Comparison of ENCODE assay signal across 8 cellular contexts in genomic region chr1:150366416-150367296, GRCh38. TPM values are rescaled to one million over a fixed set of nuclear protein-coding genes. Genes with fewer than 3 reads are reported as not detected.
DNase-seq lines count a peak whose midpoint lies in the region; ATAC-seq and TF ChIP-seq lines count a peak whose summit lies in the region.

No MANE protein-coding gene starts in this region.

- peak overlapping the region; percentile 78 for H2AFZ ChIP-seq in hepatocyte

- no peaks in the 10 kb centered on the region for H3K27me3 ChIP-seq in hepatocyte
- no peaks in the 10 kb centered on the region for H3K27me3 ChIP-seq in spleen (replicated peaks in 1 of 7)

- peak overlapping the region; percentile 56 for H3K4me3 ChIP-seq in hepatocyte
- peak overlapping the region; percentile 46 to 97 (median 72) for H3K4me3 ChIP-seq in spleen

- peaks cover 68% of the 10 kb centered on the region for H3K79me2 ChIP-seq in hepatocyte

- no peaks in the 10 kb centered on the region for H3K27me3 Mint-ChIP-seq in activated naive CD4-positive, alpha-beta T cell treated with anti-CD3 and anti-CD28 coated beads, Interleukin-2, amount 50 U/mL, for 24 hours
- peaks cover 4% of the 10 kb centered on the region; the same call in 1 of the 2 replicates for H3K27me3 Mint-ChIP-seq in WTC11 (ENCODE audit: low read depth)

- no peak for DNase-seq in activated naive CD4-positive, alpha-beta T cell treated with Interleukin-2 at 50 U/mL for 16 hours
- no peak for DNase-seq in WTC11 (ENCODE audit: low spot score)
- no peak for DNase-seq in hepatocyte (ENCODE audit: low spot score)
- DNase-seq in spleen = no peak
- no peak for DNase-seq in stimulated activated CD4-positive, alpha-beta T cell treated with anti-CD3 and anti-CD28 coated beads, Interleukin-1b, Interleukin-23, amount 100 ng/mL, for 48 hours

- H3K9me3 ChIP-seq in hepatocyte (ENCODE audit: low read depth) = no peaks in the 10 kb centered on the region
- no peaks in the 10 kb centered on the region for H3K9me3 ChIP-seq in spleen

- peaks cover 51% of the 10 kb centered on the region for H3K4me1 Mint-ChIP-seq in activated naive CD4-positive, alpha-beta T cell treated with anti-CD3 and anti-CD28 coated beads, Interleukin-2, amount 50 U/mL, for 24 hours
- peaks cover 31% of the 10 kb centered on the region for H3K4me1 Mint-ChIP-seq in WTC11

- peak overlapping the region; percentile 80 for H3K4me2 ChIP-seq in hepatocyte

- peak overlapping the region; percentile 97 for H3K27ac Mint-ChIP-seq in activated naive CD4-positive, alpha-beta T cell treated with anti-CD3 and anti-CD28 coated beads, Interleukin-2, amount 50 U/mL, for 24 hours
- peak overlapping the region; percentile 80 for H3K27ac Mint-ChIP-seq in WTC11

- no peaks in the 10 kb centered on the region for H3K36me3 ChIP-seq in hepatocyte (replicated peaks; ENCODE audit: insufficient read depth, low read depth)
- H3K36me3 ChIP-seq in spleen = peaks cover 0 to 10% (median 0%) of the 10 kb centered on the region in 6 donors

- TF ChIP-seq POLR2A in spleen (IDR thresholded peaks at IDR 0.05) = no peak

- no peaks in the 10 kb centered on the region for H3K9me2 ChIP-seq in hepatocyte (replicated peaks; ENCODE audit: insufficient read depth)

- no peak for TF ChIP-seq CTCF in WTC11 (IDR thresholded peaks at IDR 0.05)
- no peak for TF ChIP-seq CTCF in hepatocyte (IDR thresholded peaks at IDR 0.05; ENCODE audit: poor library complexity)
- no peak for TF ChIP-seq CTCF in spleen (IDR thresholded peaks at IDR 0.05 in 8 of 11, conservative IDR thresholded peaks at IDR 0.05 in 3 of 11)

- WGBS in hepatocyte (ENCODE audit: low lambda C conversion rate, missing lambda C conversion rate) = 20% methylated on average over 12 of the region's 12 CpGs
- 16 to 21% (median 20%) methylated on average over 12 of the region's 12 CpGs for whole genome bisulfite sequencing in spleen, 5 donors

- ATAC-seq in WTC11 (no peak), HG02938 (IDR thresholded peaks at IDR 0.05; ENCODE audit: unreplicated experiment) (no peak), HG02763 (IDR thresholded peaks at IDR 0.05; ENCODE audit: unreplicated experiment) (no peak)

- H3K4me1 ChIP-seq in hepatocyte (ENCODE audit: insufficient read depth) (peaks cover 9% of the 10 kb centered on the region), spleen (peaks cover 17 to 75% (median 41%) of the 10 kb centered on the region in 6 donors)

- POLR2A ChIA-PET in WTC11 (lab: Charles Lee) = interaction anchor here (0.5 kb wide), 1 partner anchor 97 kb away, joined by 3 read pairs; no protein-coding TSS in a partner anchor

- peaks cover 2% of the 10 kb centered on the region for H3K36me3 Mint-ChIP-seq in activated naive CD4-positive, alpha-beta T cell treated with anti-CD3 and anti-CD28 coated beads, Interleukin-2, amount 50 U/mL, for 24 hours
- peaks cover 11% of the 10 kb centered on the region for H3K36me3 Mint-ChIP-seq in WTC11

- peak overlapping the region; percentile 95 for H3K4me3 Mint-ChIP-seq in activated naive CD4-positive, alpha-beta T cell treated with anti-CD3 and anti-CD28 coated beads, Interleukin-2, amount 50 U/mL, for 24 hours
- peak overlapping the region; percentile 99 for H3K4me3 Mint-ChIP-seq in WTC11

- H3K27ac ChIP-seq in hepatocyte (peak overlapping the region; percentile 95), spleen (peak overlapping the region in 7 of 8 donors; percentile 96 to 99 (median 98))

- peaks cover 26% of the 10 kb centered on the region for H4K20me1 ChIP-seq in hepatocyte (ENCODE audit: insufficient read depth, poor library complexity, severe bottlenecking)

- intact Hi-C loops in spleen (cut with DNase I; ENCODE audit: low total_unique reads) = loop anchor here (10.0 kb wide), 1 partner anchor 108 kb away; no protein-coding TSS in a partner anchor

- no peaks in the 10 kb centered on the region for H3K9me3 Mint-ChIP-seq in activated naive CD4-positive, alpha-beta T cell treated with anti-CD3 and anti-CD28 coated beads, Interleukin-2, amount 50 U/mL, for 24 hours
- H3K9me3 Mint-ChIP-seq in WTC11 = no peaks in the 10 kb centered on the region

- CTCF ChIA-PET in WTC11 (lab: Charles Lee) = no interaction called here

TF ChIP-seq in WTC11, 78 proteins besides CTCF, POLR2A, EP300 and RAD21:
- TF ChIP-seq, protein P1, sequence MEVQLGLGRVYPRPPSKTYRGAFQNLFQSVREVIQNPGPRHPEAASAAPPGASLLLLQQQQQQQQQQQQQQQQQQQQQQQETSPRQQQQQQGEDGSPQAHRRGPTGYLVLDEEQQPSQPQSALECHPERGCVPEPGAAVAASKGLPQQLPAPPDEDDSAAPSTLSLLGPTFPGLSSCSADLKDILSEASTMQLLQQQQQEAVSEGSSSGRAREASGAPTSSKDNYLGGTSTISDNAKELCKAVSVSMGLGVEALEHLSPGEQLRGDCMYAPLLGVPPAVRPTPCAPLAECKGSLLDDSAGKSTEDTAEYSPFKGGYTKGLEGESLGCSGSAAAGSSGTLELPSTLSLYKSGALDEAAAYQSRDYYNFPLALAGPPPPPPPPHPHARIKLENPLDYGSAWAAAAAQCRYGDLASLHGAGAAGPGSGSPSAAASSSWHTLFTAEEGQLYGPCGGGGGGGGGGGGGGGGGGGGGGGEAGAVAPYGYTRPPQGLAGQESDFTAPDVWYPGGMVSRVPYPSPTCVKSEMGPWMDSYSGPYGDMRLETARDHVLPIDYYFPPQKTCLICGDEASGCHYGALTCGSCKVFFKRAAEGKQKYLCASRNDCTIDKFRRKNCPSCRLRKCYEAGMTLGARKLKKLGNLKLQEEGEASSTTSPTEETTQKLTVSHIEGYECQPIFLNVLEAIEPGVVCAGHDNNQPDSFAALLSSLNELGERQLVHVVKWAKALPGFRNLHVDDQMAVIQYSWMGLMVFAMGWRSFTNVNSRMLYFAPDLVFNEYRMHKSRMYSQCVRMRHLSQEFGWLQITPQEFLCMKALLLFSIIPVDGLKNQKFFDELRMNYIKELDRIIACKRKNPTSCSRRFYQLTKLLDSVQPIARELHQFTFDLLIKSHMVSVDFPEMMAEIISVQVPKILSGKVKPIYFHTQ (CRISPR knock-in tag; IDR thresholded peaks at IDR 0.05) = no peak
- TF ChIP-seq TEAD1 (CRISPR knock-in tag; IDR thresholded peaks at IDR 0.05) (no peak), CREB1 (CRISPR knock-in tag; IDR thresholded peaks at IDR 0.05) (no peak), HMGXB4 (CRISPR knock-in tag; IDR thresholded peaks at IDR 0.05) (no peak), ZNF232 (CRISPR knock-in tag; IDR thresholded peaks at IDR 0.05) (no peak), PRRX2 (CRISPR knock-in tag; IDR thresholded peaks at IDR 0.05) (no peak), NR2C2 (CRISPR knock-in tag; IDR thresholded peaks at IDR 0.05) (no peak)
- TF ChIP-seq, protein P2, sequence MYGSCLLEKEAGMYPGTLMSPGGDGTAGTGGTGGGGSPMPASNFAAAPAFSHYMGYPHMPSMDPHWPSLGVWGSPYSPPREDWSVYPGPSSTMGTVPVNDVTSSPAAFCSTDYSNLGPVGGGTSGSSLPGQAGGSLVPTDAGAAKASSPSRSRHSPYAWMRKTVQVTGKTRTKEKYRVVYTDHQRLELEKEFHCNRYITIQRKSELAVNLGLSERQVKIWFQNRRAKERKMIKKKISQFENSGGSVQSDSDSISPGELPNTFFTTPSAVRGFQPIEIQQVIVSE (CRISPR knock-in tag; IDR thresholded peaks at IDR 0.05; ENCODE audit: borderline replicate concordance) = no peak

RNA-seq across cellular contexts. Expression of gene RPRD2, which starts 2.7 kb away (rescaled TPM):
- total RNA-seq in WTC11 (2021) (25.4 to 26.4 TPM (median 26.1 TPM) in 3 replicates), hepatocyte (14.0 and 16.5 TPM in 2 replicates), spleen (10 to 100 TPM; 23.8 to 42.4 (median 32.8) TPM)
- polyA plus RNA-seq in hepatocyte (15.7 and 18.8 TPM in 2 replicates), spleen (1 to 10 TPM; 3.8 to 7.4 (median 4.3) TPM)

RNA-seq across cellular contexts. Expression of gene PRPF3, which starts 45.3 kb away (rescaled TPM):
- total RNA-seq in WTC11 (2021) = 56.7 to 67.8 TPM (median 60.3 TPM) in 3 replicates
- total RNA-seq in hepatocyte = 31.4 and 36.6 TPM in 2 replicates
- 36.0 and 39.5 TPM in 2 replicates for polyA plus RNA-seq in hepatocyte
- total RNA-seq in spleen = 100 to 1,000 TPM in 2 of 7 donors, 10 to 100 TPM in 5; 60.9 to 107 (median 78.2) TPM
- polyA plus RNA-seq in spleen = 10 to 100 TPM; 28.8 to 67.3 (median 54.1) TPM
